In genomic region chr17:4143563-4144410, GRCh38 we compare ENCODE assay signal across 8 cellular contexts. TPM values are rescaled to one million over a fixed set of nuclear protein-coding genes. Genes with fewer than 3 reads are reported as not detected.
DNase-seq lines count a peak whose midpoint lies in the region; ATAC-seq, FAIRE-seq and TF ChIP-seq lines count a peak whose summit lies in the region.

No MANE protein-coding gene starts in this region.

- FAIRE-seq in A549 (lab: Jason Lieb, UNC) = peak; percentile 61

- CTCF ChIA-PET in A549 (lab: Yijun Ruan, JAX) = interaction anchor here (0.6 to 5.0 kb wide), 8 partner anchors 9 to 270 kb away, joined by 3 to 36 read pairs (median 3); no protein-coding TSS in a partner anchor

- H3K9ac ChIP-seq in skeletal muscle satellite cell (ENCODE audit: low read depth, low read length) = peak overlapping the region; percentile 95

- H3K27me3 ChIP-seq in skeletal muscle satellite cell (ENCODE audit: control insufficient read depth, insufficient read depth, low read length) = no peaks in the 10 kb centered on the region

- no peak for TF ChIP-seq EP300 in A549 (IDR thresholded peaks at IDR 0.05)

- peak; percentile 96 to 97 for DNase-seq in A549 (ENCODE audit: low read depth in 1 of 2, low spot score in 1 of 2)
- DNase-seq in NCI-H2171 treated with DMSO at 0.1 percent for 48 hours (lab: John Stamatoyannopoulos, UW) = peak; percentile 92
- DNase-seq in T47D (ENCODE audit: low read depth in 1 of 2, low spot score in 1 of 2) = peak; percentile 58 to 91

- no peaks in the 10 kb centered on the region for H3K36me3 ChIP-seq in skeletal muscle satellite cell (ENCODE audit: insufficient read depth, low read length)

- in situ Hi-C loops in T47D (cut with HindIII; ENCODE audit: low pct_unique_long_range_greater_than_20kb, low sequenced_read_pairs) = no loop called here

- H3K4me1 ChIP-seq in A549 = peaks cover 27% of the 10 kb centered on the region
- peaks cover 20% of the 10 kb centered on the region for H3K4me1 ChIP-seq in skeletal muscle satellite cell (ENCODE audit: control insufficient read depth, insufficient read depth, low read length)

- peak overlapping the region; percentile 91 for H3K4me3 ChIP-seq in A549
- peak overlapping the region; percentile 90 for H3K4me3 ChIP-seq in iPS-18c (ENCODE audit: insufficient read depth, low read depth, low read length)
- peak overlapping the region; percentile 84 for H3K4me3 ChIP-seq in skeletal muscle satellite cell (ENCODE audit: low read length)

- H3K4me2 ChIP-seq in A549 (peak overlapping the region; percentile 97), skeletal muscle satellite cell (ENCODE audit: low read length) (peak overlapping the region; percentile 92)

- no peaks in the 10 kb centered on the region for H3K9me3 ChIP-seq in A549
- H3K9me3 ChIP-seq in iPS-18c (ENCODE audit: control insufficient read depth, insufficient read depth, low read length) = no peaks in the 10 kb centered on the region
- H3K9me3 ChIP-seq in skeletal muscle satellite cell (replicated peaks; ENCODE audit: low read length) = no peaks in the 10 kb centered on the region

- no peak for TF ChIP-seq CTCF in A549 (IDR thresholded peaks at IDR 0.05)
- no peak for TF ChIP-seq CTCF in VCaP (conservative IDR thresholded peaks at IDR 0.05)

- POLR2A ChIA-PET in A549 (lab: Yijun Ruan, JAX) = interaction anchor here (0.6 to 4.1 kb wide), 26 partner anchors 9 to 680 kb away, joined by 3 to 54 read pairs (median 4); partner anchors contain the start of genes NCBP3 and UBE2G1

- TF ChIP-seq POLR2A in A549 (IDR thresholded peaks at IDR 0.05; ENCODE audit: low read length) = peak; percentile 90

- whole genome bisulfite sequencing in A549 (ENCODE audit: missing lambda C conversion rate) = 2% methylated on average over 48 of the region's 69 CpGs

- TF ChIP-seq RAD21 in A549 (conservative IDR thresholded peaks at IDR 0.05 in 1 of 2, IDR thresholded peaks at IDR 0.05 in 1 of 2) = no peak

- peak; percentile 90 to 91 for ATAC-seq in A549
- peak; percentile 57 for ATAC-seq in GM18861 (IDR thresholded peaks at IDR 0.05; ENCODE audit: unreplicated experiment)
- ATAC-seq in HG03095 (IDR thresholded peaks at IDR 0.05; ENCODE audit: unreplicated experiment) = peak; percentile 47

- H3K27ac ChIP-seq in A549 (peak overlapping the region; percentile 97 to 99), VCaP (peak overlapping the region; percentile 99)

TF ChIP-seq in A549, 52 proteins besides CTCF, POLR2A, EP300 and RAD21 (continues in another document):
- peak; percentile 70 for TF ChIP-seq HOXA7 (CRISPR knock-in tag; IDR thresholded peaks at IDR 0.05)
- no peak for TF ChIP-seq POLR2AphosphoS2 (conservative IDR thresholded peaks at IDR 0.05; ENCODE audit: low read length)
- TF ChIP-seq ZFP36 (IDR thresholded peaks at IDR 0.05; ENCODE audit: borderline replicate concordance, partially characterized antibody) = no peak
- TF ChIP-seq RCOR1 (IDR thresholded peaks at IDR 0.05; ENCODE audit: low read depth, low read length) = no peak
- TF ChIP-seq MAX (IDR thresholded peaks at IDR 0.05) = peak; percentile 66
- TF ChIP-seq MYC (IDR thresholded peaks at IDR 0.05; ENCODE audit: borderline replicate concordance, low read length) = peak; percentile 51; the same call in 1 of the 2 replicates
- peak; percentile 21 for TF ChIP-seq CHD2 (IDR thresholded peaks at IDR 0.05; ENCODE audit: low read length, partially characterized antibody)
- TF ChIP-seq BCL3 (IDR thresholded peaks at IDR 0.05) = peak; percentile 71; the same call in 2 of the 3 replicates
- TF ChIP-seq ZNF302 (CRISPR knock-in tag; IDR thresholded peaks at IDR 0.05) = no peak
- TF ChIP-seq CBX8 (IDR thresholded peaks at IDR 0.05) = no peak
- TF ChIP-seq E2F6 (IDR thresholded peaks at IDR 0.05; ENCODE audit: borderline replicate concordance, low read depth) = peak; percentile 41; the same call in 1 of the 2 replicates
- TF ChIP-seq NR3C1 (IDR thresholded peaks at IDR 0.05) = no peak
- peak; percentile 97 for TF ChIP-seq PHF8 (IDR thresholded peaks at IDR 0.05; ENCODE audit: borderline replicate concordance, low read depth)
- TF ChIP-seq GATA3 (IDR thresholded peaks at IDR 0.05; ENCODE audit: borderline replicate concordance) = no peak
- TF ChIP-seq CHD4 (IDR thresholded peaks at IDR 0.05; ENCODE audit: borderline replicate concordance) = no peak
- TF ChIP-seq TFCP2L1 (CRISPR knock-in tag; IDR thresholded peaks at IDR 0.05) = peak; percentile 94
- 0 out of 2 replicates have a peak, but pooled peaks have one; percentile 38 for TF ChIP-seq RFX5 (IDR thresholded peaks at IDR 0.05)
- TF ChIP-seq RARB (CRISPR knock-in tag; IDR thresholded peaks at IDR 0.05) = 0 out of 2 replicates have a peak, but pooled peaks have one; percentile 11
- no peak for TF ChIP-seq KDM1A (IDR thresholded peaks at IDR 0.05; ENCODE audit: low read depth)
- no peak for TF ChIP-seq HDAC2 (IDR thresholded peaks at IDR 0.05)
- peak; percentile 81 to 91; a peak in 3 of 5 replicates for TF ChIP-seq JUN (IDR thresholded peaks at IDR 0.05)
- no peak for TF ChIP-seq MAFK (IDR thresholded peaks at IDR 0.05; ENCODE audit: partially characterized antibody)
- no peak for TF ChIP-seq USF2 (IDR thresholded peaks at IDR 0.05)
- no peak for TF ChIP-seq HES2 (IDR thresholded peaks at IDR 0.05)
- no peak for TF ChIP-seq ELK1 (IDR thresholded peaks at IDR 0.05; ENCODE audit: low read depth, low read length)
- TF ChIP-seq ESRRA (IDR thresholded peaks at IDR 0.05; ENCODE audit: borderline replicate concordance, low read length) = no peak
- no peak for TF ChIP-seq SREBF2 (IDR thresholded peaks at IDR 0.05)

RNA-seq across cellular contexts. Expression of gene CYB5D2, which starts 0.8 kb away (rescaled TPM):
- polyA plus RNA-seq in A549 (2011; rRNA removed) (19.4 and 21.2 TPM in 2 replicates), A549 (2017; fragmentation: RNase III; extraction: RNeasy Plus Mini Kit Qiagen cat#74134 plus additional on column Dnase treatment) (15.7 to 22.0 TPM (median 19.4 TPM) in 3 replicates)
- polyA plus RNA-seq in A549 (2012; cell fraction: cytosol; rRNA removed) = 19.2 and 21.9 TPM in 2 replicates
- polyA plus RNA-seq in A549 (2012; cell fraction: nucleus; rRNA removed) = 12.0 and 17.9 TPM in 2 replicates
- polyA minus RNA-seq in A549 (2011; rRNA and poly(A)+ RNA removed) = 18.9 and 21.3 TPM in 2 replicates
- total RNA-seq in skeletal muscle satellite cell (2012; rRNA removed) = 15.2 and 18.6 TPM in 2 replicates

RNA-seq across cellular contexts. Expression of gene ZZEF1, which starts 1.0 kb away (rescaled TPM):
- polyA plus RNA-seq in A549 (2011; rRNA removed) (22.2 and 36.1 TPM in 2 replicates), A549 (2017; fragmentation: RNase III; extraction: RNeasy Plus Mini Kit Qiagen cat#74134 plus additional on column Dnase treatment) (10.6 to 13.6 TPM (median 11.7 TPM) in 3 replicates)
- 8.6 and 10.8 TPM in 2 replicates for polyA plus RNA-seq in A549 (2012; cell fraction: cytosol; rRNA removed)
- polyA plus RNA-seq in A549 (2012; cell fraction: nucleus; rRNA removed) = 26.5 and 32.1 TPM in 2 replicates
- 121 and 132 TPM in 2 replicates for polyA minus RNA-seq in A549 (2011; rRNA and poly(A)+ RNA removed)
- 30.2 and 36.7 TPM in 2 replicates for total RNA-seq in skeletal muscle satellite cell (2012; rRNA removed)

Comparison
In these comparisons a context has a peak if more than half of its experiments do, and no peak if none do; other contexts are left out.
1. Peak in every context shown above with its lines: DNase-seq, ATAC-seq, H3K4me3 ChIP-seq and H3K27ac ChIP-seq.